ENCODE assay signal across 8 cellular contexts in the genomic region with DNA sequence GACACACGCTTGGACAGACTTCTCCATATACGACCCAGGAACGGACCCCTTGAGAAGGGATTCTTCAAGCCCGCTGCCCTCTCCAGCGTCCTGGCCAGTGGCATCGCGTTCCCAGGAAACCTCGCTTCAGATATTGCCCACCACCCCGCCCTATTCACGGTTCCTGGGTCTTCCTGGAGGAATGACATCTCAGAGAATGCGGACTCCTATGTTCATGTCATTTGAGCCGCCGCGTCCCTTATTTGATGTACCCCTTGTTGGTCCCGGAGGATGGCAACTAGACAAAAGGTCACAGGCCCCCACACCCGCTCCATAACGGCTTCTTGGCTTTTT. TPM values are rescaled to one million over a fixed set of nuclear protein-coding genes. Genes with fewer than 3 reads are reported as not detected.
DNase-seq lines count a peak whose midpoint lies in the region; ATAC-seq and TF ChIP-seq lines count a peak whose summit lies in the region.

No MANE protein-coding gene starts in this region.

- no peaks in the 10 kb centered on the region for H3K9me3 Mint-ChIP-seq in T-cell

- POLR2A ChIA-PET in HEK293 (lab: Yijun Ruan, JAX), result interaction anchor here (0.6 to 1.1 kb wide), 2 partner anchors 11 to 128 kb away, joined by 4 to 7 read pairs; no protein-coding TSS in a partner anchor
- POLR2A ChIA-PET in T-cell (lab: Charles Lee), result interaction anchor here (0.5 to 1.5 kb wide), 7 partner anchors 9 to 1664 kb away, joined by 3 to 10 read pairs (median 5); a partner anchor contains a TSS

- H3K36me3 Mint-ChIP-seq in T-cell, result no peaks in the 10 kb centered on the region

- peak overlapping the region; percentile 76 to 85 for H3K27ac Mint-ChIP-seq in T-cell

- H3K4me3 Mint-ChIP-seq in T-cell, result peak overlapping the region; percentile 90 to 94 (median 91)

- H3K27me3 Mint-ChIP-seq in T-cell, result peaks cover 5 to 8% of the 10 kb centered on the region in 2 donors

- H3K9me3 ChIP-seq in HEK293 (ENCODE audit: control insufficient read depth, insufficient read depth, low read depth, low read length), result no peaks in the 10 kb centered on the region

- no peak for ATAC-seq in T-cell (replicated peaks in 1 of 4)
- no peak for ATAC-seq in GM21526 (IDR thresholded peaks at IDR 0.05; ENCODE audit: low FRiP score, unreplicated experiment)

- H3K4me1 ChIP-seq in HEK293 (ENCODE audit: control insufficient read depth, insufficient read depth, low read length), result peaks cover 7% of the 10 kb centered on the region; the same call in 1 of the 2 replicates

- H3K27ac ChIP-seq in HEK293 (ENCODE audit: extremely low read depth, low read depth, low read length), result peak overlapping the region; percentile 22; the same call in 1 of the 2 replicates

- H3K4me3 ChIP-seq in HEK293 (ENCODE audit: low read depth, low read length) (peak overlapping the region; percentile 89), fibroblast of the aortic adventitia (ENCODE audit: low read depth, low read length) (peak overlapping the region; percentile 92), retinal pigment epithelial cell (ENCODE audit: low read length) (peak overlapping the region; percentile 94)

- peaks cover 46 to 49% (median 48%) of the 10 kb centered on the region in 3 donors for H3K4me1 Mint-ChIP-seq in T-cell

- CTCF ChIA-PET in HEK293 (lab: Yijun Ruan, JAX) (interaction anchor here (0.7 to 1.4 kb wide), 3 partner anchors 10 to 258 kb away, joined by 3 to 8 read pairs (median 5); no protein-coding TSS in a partner anchor), T-cell (lab: Charles Lee) (interaction anchor here (0.6 to 5.6 kb wide), 7 partner anchors 9 to 200 kb away, joined by 3 to 77 read pairs (median 6); a partner anchor contains a TSS)

- TF ChIP-seq CTCF in HEK293 (tag by site-specific recombination; IDR thresholded peaks at IDR 0.05), result no peak
- no peak for TF ChIP-seq CTCF in fibroblast of the aortic adventitia (IDR thresholded peaks at IDR 0.05; ENCODE audit: insufficient read depth, low read length)
- no peak for TF ChIP-seq CTCF in retinal pigment epithelial cell (conservative IDR thresholded peaks at IDR 0.05; ENCODE audit: low read depth, low read length)

- no peaks in the 10 kb centered on the region; a peak in 1 of 3 replicates for H3K36me3 ChIP-seq in HEK293 (ENCODE audit: control insufficient read depth in 2 of 2, insufficient read depth in 1 of 2, low read length in 2 of 2)

- DNase-seq in T-cell (peak in 2 of 34 experiments; percentile 6 to 7), fibroblast of the aortic adventitia (ENCODE audit: low read depth) (no peak), retinal pigment epithelial cell (ENCODE audit: low read depth) (no peak), kidney tubule cell (ENCODE audit: low spot score) (no peak), glomerular visceral epithelial cell (ENCODE audit: extremely low spot score) (no peak)
- no peak for DNase-seq in stimulated activated naive CD4-positive, alpha-beta T cell treated with Interleukin-2 at 50 U/mL for 16 hours (lab: John Stamatoyannopoulos, UW)

TF ChIP-seq in HEK293, 187 proteins besides CTCF, POLR2A, EP300 and RAD21:
- TF ChIP-seq ZNF521 (tag by site-specific recombination; IDR thresholded peaks at IDR 0.05), result no peak
- no peak for TF ChIP-seq ZIC2 (tag by site-specific recombination; IDR thresholded peaks at IDR 0.05)
- TF ChIP-seq, protein P1, sequence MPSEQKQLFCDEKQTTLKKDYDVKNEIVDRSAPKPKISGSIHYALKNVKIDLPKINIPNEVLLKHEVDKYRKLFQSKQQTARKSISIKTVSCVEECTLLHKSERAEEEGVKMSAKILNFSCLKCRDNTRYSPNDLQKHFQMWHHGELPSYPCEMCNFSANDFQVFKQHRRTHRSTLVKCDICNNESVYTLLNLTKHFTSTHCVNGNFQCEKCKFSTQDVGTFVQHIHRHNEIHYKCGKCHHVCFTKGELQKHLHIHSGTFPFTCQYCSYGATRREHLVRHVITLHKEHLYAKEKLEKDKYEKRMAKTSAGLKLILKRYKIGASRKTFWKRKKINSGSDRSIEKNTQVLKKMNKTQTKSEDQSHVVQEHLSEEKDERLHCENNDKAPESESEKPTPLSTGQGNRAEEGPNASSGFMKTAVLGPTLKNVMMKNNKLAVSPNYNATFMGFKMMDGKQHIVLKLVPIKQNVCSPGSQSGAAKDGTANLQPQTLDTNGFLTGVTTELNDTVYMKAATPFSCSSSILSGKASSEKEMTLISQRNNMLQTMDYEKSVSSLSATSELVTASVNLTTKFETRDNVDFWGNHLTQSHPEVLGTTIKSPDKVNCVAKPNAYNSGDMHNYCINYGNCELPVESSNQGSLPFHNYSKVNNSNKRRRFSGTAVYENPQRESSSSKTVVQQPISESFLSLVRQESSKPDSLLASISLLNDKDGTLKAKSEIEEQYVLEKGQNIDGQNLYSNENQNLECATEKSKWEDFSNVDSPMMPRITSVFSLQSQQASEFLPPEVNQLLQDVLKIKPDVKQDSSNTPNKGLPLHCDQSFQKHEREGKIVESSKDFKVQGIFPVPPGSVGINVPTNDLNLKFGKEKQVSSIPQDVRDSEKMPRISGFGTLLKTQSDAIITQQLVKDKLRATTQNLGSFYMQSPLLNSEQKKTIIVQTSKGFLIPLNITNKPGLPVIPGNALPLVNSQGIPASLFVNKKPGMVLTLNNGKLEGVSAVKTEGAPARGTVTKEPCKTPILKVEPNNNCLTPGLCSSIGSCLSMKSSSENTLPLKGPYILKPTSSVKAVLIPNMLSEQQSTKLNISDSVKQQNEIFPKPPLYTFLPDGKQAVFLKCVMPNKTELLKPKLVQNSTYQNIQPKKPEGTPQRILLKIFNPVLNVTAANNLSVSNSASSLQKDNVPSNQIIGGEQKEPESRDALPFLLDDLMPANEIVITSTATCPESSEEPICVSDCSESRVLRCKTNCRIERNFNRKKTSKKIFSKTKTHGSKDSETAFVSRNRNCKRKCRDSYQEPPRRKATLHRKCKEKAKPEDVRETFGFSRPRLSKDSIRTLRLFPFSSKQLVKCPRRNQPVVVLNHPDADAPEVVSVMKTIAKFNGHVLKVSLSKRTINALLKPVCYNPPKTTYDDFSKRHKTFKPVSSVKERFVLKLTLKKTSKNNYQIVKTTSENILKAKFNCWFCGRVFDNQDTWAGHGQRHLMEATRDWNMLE (tag by site-specific recombination; conservative IDR thresholded peaks at IDR 0.05; ENCODE audit: low read depth), result no peak
- TF ChIP-seq ZNF202 (tag by site-specific recombination; IDR thresholded peaks at IDR 0.05; ENCODE audit: borderline replicate concordance), result no peak
- TF ChIP-seq ZNF404 (tag by site-specific recombination; IDR thresholded peaks at IDR 0.05), result no peak
- TF ChIP-seq, protein P2, sequence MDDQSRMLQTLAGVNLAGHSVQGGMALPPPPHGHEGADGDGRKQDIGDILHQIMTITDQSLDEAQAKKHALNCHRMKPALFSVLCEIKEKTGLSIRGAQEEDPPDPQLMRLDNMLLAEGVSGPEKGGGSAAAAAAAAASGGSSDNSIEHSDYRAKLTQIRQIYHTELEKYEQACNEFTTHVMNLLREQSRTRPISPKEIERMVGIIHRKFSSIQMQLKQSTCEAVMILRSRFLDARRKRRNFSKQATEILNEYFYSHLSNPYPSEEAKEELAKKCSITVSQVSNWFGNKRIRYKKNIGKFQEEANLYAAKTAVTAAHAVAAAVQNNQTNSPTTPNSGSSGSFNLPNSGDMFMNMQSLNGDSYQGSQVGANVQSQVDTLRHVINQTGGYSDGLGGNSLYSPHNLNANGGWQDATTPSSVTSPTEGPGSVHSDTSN (CRISPR knock-in tag; IDR thresholded peaks at IDR 0.05), result no peak
- no peak for TF ChIP-seq SCRT2 (tag by site-specific recombination; IDR thresholded peaks at IDR 0.05)
- no peak for TF ChIP-seq ZNF747 (tag by site-specific recombination; IDR thresholded peaks at IDR 0.05)
- TF ChIP-seq TRIM28 (IDR thresholded peaks at IDR 0.05; ENCODE audit: borderline replicate concordance, low read length), result no peak
- TF ChIP-seq ZNF660 (tag by site-specific recombination; IDR thresholded peaks at IDR 0.05), result no peak
- TF ChIP-seq ZNF2 (tag by site-specific recombination; IDR thresholded peaks at IDR 0.05), result no peak
- TF ChIP-seq ZNF169 (tag by site-specific recombination; IDR thresholded peaks at IDR 0.05), result no peak
- TF ChIP-seq ZNF24 (tag by site-specific recombination; IDR thresholded peaks at IDR 0.05), result no peak

RNA-seq across cellular contexts. Expression of a gene that starts 0.6 kb away (rescaled TPM):
- 10 to 100 TPM; 47.8 to 55.3 (median 50.5) TPM for total RNA-seq in T-cell
- 23.9 and 30.5 TPM in 2 replicates for total RNA-seq in fibroblast of the aortic adventitia (ENCODE audit: low replicate concordance)
